Comparison of ENCODE assay signal across 2 cellular contexts in the genomic region with DNA sequence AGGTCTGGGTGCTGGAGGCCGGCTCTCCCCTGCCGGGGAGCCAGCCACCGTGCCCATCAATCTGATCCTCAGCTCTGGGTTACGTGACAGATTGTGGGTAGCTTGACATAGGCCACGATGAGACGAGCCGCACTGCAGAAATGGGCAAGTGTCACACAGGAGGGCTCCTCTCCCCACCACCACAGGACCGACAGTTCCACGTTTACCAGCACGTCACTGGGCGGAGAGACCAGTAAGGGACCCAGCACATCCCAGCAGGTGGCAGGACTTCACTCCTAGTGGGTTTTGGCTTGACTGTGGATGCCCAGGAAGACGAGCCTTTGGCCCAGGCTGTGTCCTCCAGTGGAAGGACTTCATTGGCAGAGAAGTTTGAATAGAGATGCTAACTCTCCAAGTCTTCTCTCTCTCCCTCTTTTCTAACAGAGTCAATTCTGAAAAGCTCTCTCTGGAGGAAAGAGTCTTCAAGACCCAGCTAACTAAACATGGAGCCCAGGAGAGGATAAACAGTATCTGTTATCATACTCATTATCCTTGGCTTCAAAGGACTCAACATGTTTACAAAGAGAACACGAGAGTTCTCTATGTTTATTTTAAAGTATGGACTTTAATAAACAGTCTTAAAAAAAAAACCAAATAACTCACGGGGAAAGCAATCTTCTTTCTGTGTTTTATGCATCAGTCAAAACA.
TF ChIP-seq lines count a peak whose summit lies in the region.

No MANE protein-coding gene starts in this region.

TF ChIP-seq in SK-N-SH, 30 proteins besides CTCF, POLR2A, EP300 and RAD21 (continued from another document):
- TF ChIP-seq, protein P1, sequence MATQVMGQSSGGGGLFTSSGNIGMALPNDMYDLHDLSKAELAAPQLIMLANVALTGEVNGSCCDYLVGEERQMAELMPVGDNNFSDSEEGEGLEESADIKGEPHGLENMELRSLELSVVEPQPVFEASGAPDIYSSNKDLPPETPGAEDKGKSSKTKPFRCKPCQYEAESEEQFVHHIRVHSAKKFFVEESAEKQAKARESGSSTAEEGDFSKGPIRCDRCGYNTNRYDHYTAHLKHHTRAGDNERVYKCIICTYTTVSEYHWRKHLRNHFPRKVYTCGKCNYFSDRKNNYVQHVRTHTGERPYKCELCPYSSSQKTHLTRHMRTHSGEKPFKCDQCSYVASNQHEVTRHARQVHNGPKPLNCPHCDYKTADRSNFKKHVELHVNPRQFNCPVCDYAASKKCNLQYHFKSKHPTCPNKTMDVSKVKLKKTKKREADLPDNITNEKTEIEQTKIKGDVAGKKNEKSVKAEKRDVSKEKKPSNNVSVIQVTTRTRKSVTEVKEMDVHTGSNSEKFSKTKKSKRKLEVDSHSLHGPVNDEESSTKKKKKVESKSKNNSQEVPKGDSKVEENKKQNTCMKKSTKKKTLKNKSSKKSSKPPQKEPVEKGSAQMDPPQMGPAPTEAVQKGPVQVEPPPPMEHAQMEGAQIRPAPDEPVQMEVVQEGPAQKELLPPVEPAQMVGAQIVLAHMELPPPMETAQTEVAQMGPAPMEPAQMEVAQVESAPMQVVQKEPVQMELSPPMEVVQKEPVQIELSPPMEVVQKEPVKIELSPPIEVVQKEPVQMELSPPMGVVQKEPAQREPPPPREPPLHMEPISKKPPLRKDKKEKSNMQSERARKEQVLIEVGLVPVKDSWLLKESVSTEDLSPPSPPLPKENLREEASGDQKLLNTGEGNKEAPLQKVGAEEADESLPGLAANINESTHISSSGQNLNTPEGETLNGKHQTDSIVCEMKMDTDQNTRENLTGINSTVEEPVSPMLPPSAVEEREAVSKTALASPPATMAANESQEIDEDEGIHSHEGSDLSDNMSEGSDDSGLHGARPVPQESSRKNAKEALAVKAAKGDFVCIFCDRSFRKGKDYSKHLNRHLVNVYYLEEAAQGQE (IDR thresholded peaks at IDR 0.05; ENCODE audit: low read depth, low read length) = no peak
- no peak for TF ChIP-seq MEF2A (IDR thresholded peaks at IDR 0.05; ENCODE audit: borderline replicate concordance, low read depth)
- TF ChIP-seq MXI1 (IDR thresholded peaks at IDR 0.05; ENCODE audit: low read depth, low read length) = no peak
- TF ChIP-seq, protein P2, sequence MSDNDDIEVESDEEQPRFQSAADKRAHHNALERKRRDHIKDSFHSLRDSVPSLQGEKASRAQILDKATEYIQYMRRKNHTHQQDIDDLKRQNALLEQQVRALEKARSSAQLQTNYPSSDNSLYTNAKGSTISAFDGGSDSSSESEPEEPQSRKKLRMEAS (IDR thresholded peaks at IDR 0.05; ENCODE audit: low read depth) = no peak
- no peak for TF ChIP-seq RCOR1 (IDR thresholded peaks at IDR 0.05; ENCODE audit: low read length)
- no peak for TF ChIP-seq FOXM1 (IDR thresholded peaks at IDR 0.05; ENCODE audit: low read depth)
- TF ChIP-seq CHD2 (IDR thresholded peaks at IDR 0.05; ENCODE audit: low read length, partially characterized antibody) = no peak
- TF ChIP-seq TAF1 (IDR thresholded peaks at IDR 0.05; ENCODE audit: borderline replicate concordance, low read depth, low read length) = no peak
- no peak for TF ChIP-seq SIN3A (IDR thresholded peaks at IDR 0.05; ENCODE audit: borderline replicate concordance, low read depth, low read length)
- TF ChIP-seq YY1 (IDR thresholded peaks at IDR 0.05; ENCODE audit: low read depth) = no peak
- TF ChIP-seq GATA2 (CRISPR knock-in tag; IDR thresholded peaks at IDR 0.05) = no peak
- TF ChIP-seq, protein P3, sequence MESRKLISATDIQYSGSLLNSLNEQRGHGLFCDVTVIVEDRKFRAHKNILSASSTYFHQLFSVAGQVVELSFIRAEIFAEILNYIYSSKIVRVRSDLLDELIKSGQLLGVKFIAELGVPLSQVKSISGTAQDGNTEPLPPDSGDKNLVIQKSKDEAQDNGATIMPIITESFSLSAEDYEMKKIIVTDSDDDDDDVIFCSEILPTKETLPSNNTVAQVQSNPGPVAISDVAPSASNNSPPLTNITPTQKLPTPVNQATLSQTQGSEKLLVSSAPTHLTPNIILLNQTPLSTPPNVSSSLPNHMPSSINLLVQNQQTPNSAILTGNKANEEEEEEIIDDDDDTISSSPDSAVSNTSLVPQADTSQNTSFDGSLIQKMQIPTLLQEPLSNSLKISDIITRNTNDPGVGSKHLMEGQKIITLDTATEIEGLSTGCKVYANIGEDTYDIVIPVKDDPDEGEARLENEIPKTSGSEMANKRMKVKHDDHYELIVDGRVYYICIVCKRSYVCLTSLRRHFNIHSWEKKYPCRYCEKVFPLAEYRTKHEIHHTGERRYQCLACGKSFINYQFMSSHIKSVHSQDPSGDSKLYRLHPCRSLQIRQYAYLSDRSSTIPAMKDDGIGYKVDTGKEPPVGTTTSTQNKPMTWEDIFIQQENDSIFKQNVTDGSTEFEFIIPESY (IDR thresholded peaks at IDR 0.05; ENCODE audit: borderline replicate concordance, low read depth) = no peak
- TF ChIP-seq TCF12 (IDR thresholded peaks at IDR 0.05) = no peak
TF ChIP-seq in SK-N-SH: peak in this region for 0.

TF ChIP-seq in SK-N-SH treated with all-trans-retinoic acid at 6 μM for 48 hours, 23 proteins besides CTCF, POLR2A, EP300 and RAD21 (continued from another document):
- TF ChIP-seq, protein P4, sequence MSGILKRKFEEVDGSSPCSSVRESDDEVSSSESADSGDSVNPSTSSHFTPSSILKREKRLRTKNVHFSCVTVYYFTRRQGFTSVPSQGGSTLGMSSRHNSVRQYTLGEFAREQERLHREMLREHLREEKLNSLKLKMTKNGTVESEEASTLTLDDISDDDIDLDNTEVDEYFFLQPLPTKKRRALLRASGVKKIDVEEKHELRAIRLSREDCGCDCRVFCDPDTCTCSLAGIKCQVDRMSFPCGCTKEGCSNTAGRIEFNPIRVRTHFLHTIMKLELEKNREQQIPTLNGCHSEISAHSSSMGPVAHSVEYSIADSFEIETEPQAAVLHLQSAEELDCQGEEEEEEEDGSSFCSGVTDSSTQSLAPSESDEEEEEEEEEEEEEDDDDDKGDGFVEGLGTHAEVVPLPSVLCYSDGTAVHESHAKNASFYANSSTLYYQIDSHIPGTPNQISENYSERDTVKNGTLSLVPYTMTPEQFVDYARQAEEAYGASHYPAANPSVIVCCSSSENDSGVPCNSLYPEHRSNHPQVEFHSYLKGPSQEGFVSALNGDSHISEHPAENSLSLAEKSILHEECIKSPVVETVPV (CRISPR knock-in tag; IDR thresholded peaks at IDR 0.05) = no peak
- TF ChIP-seq ZFP30 (CRISPR knock-in tag; IDR thresholded peaks at IDR 0.05) = no peak
- no peak for TF ChIP-seq OSR1 (CRISPR knock-in tag; IDR thresholded peaks at IDR 0.05)
- TF ChIP-seq SNAI2 (CRISPR knock-in tag; IDR thresholded peaks at IDR 0.05) = no peak
- TF ChIP-seq BACH2 (CRISPR knock-in tag; IDR thresholded peaks at IDR 0.05; ENCODE audit: borderline replicate concordance) = no peak
- no peak for TF ChIP-seq RARB (CRISPR knock-in tag; IDR thresholded peaks at IDR 0.05)
- TF ChIP-seq PPARA (CRISPR knock-in tag; IDR thresholded peaks at IDR 0.05; ENCODE audit: borderline replicate concordance) = no peak
- no peak for TF ChIP-seq ZNF565 (CRISPR knock-in tag; conservative IDR thresholded peaks at IDR 0.05; ENCODE audit: low read depth)
- TF ChIP-seq, protein P5, sequence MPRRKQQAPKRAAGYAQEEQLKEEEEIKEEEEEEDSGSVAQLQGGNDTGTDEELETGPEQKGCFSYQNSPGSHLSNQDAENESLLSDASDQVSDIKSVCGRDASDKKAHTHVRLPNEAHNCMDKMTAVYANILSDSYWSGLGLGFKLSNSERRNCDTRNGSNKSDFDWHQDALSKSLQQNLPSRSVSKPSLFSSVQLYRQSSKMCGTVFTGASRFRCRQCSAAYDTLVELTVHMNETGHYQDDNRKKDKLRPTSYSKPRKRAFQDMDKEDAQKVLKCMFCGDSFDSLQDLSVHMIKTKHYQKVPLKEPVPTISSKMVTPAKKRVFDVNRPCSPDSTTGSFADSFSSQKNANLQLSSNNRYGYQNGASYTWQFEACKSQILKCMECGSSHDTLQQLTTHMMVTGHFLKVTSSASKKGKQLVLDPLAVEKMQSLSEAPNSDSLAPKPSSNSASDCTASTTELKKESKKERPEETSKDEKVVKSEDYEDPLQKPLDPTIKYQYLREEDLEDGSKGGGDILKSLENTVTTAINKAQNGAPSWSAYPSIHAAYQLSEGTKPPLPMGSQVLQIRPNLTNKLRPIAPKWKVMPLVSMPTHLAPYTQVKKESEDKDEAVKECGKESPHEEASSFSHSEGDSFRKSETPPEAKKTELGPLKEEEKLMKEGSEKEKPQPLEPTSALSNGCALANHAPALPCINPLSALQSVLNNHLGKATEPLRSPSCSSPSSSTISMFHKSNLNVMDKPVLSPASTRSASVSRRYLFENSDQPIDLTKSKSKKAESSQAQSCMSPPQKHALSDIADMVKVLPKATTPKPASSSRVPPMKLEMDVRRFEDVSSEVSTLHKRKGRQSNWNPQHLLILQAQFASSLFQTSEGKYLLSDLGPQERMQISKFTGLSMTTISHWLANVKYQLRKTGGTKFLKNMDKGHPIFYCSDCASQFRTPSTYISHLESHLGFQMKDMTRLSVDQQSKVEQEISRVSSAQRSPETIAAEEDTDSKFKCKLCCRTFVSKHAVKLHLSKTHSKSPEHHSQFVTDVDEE (CRISPR knock-in tag; IDR thresholded peaks at IDR 0.05) = no peak
- no peak for TF ChIP-seq ZC3H10 (CRISPR knock-in tag; IDR thresholded peaks at IDR 0.05)
- no peak for TF ChIP-seq TCF4 (CRISPR knock-in tag; IDR thresholded peaks at IDR 0.05; ENCODE audit: borderline replicate concordance)
- no peak for TF ChIP-seq TOX (CRISPR knock-in tag; IDR thresholded peaks at IDR 0.05; ENCODE audit: borderline replicate concordance)
- TF ChIP-seq, protein P6, sequence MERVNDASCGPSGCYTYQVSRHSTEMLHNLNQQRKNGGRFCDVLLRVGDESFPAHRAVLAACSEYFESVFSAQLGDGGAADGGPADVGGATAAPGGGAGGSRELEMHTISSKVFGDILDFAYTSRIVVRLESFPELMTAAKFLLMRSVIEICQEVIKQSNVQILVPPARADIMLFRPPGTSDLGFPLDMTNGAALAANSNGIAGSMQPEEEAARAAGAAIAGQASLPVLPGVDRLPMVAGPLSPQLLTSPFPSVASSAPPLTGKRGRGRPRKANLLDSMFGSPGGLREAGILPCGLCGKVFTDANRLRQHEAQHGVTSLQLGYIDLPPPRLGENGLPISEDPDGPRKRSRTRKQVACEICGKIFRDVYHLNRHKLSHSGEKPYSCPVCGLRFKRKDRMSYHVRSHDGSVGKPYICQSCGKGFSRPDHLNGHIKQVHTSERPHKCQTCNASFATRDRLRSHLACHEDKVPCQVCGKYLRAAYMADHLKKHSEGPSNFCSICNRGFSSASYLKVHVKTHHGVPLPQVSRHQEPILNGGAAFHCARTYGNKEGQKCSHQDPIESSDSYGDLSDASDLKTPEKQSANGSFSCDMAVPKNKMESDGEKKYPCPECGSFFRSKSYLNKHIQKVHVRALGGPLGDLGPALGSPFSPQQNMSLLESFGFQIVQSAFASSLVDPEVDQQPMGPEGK (CRISPR knock-in tag; IDR thresholded peaks at IDR 0.05; ENCODE audit: borderline replicate concordance) = no peak
- TF ChIP-seq ARNTL (CRISPR knock-in tag; IDR thresholded peaks at IDR 0.05; ENCODE audit: borderline replicate concordance, low read depth) = no peak
- TF ChIP-seq ZNF70 (CRISPR knock-in tag; IDR thresholded peaks at IDR 0.05) = no peak
- TF ChIP-seq, protein P7, sequence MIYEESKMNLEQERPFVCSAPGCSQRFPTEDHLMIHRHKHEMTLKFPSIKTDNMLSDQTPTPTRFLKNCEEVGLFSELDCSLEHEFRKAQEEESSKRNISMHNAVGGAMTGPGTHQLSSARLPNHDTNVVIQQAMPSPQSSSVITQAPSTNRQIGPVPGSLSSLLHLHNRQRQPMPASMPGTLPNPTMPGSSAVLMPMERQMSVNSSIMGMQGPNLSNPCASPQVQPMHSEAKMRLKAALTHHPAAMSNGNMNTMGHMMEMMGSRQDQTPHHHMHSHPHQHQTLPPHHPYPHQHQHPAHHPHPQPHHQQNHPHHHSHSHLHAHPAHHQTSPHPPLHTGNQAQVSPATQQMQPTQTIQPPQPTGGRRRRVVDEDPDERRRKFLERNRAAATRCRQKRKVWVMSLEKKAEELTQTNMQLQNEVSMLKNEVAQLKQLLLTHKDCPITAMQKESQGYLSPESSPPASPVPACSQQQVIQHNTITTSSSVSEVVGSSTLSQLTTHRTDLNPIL (CRISPR knock-in tag; IDR thresholded peaks at IDR 0.05; ENCODE audit: low read depth) = no peak
- no peak for TF ChIP-seq GLIS3 (CRISPR knock-in tag; IDR thresholded peaks at IDR 0.05)
- TF ChIP-seq ZFP3 (CRISPR knock-in tag; IDR thresholded peaks at IDR 0.05) = no peak
